Comparison of ENCODE assay signal across 8 cellular contexts in the genomic region with DNA sequence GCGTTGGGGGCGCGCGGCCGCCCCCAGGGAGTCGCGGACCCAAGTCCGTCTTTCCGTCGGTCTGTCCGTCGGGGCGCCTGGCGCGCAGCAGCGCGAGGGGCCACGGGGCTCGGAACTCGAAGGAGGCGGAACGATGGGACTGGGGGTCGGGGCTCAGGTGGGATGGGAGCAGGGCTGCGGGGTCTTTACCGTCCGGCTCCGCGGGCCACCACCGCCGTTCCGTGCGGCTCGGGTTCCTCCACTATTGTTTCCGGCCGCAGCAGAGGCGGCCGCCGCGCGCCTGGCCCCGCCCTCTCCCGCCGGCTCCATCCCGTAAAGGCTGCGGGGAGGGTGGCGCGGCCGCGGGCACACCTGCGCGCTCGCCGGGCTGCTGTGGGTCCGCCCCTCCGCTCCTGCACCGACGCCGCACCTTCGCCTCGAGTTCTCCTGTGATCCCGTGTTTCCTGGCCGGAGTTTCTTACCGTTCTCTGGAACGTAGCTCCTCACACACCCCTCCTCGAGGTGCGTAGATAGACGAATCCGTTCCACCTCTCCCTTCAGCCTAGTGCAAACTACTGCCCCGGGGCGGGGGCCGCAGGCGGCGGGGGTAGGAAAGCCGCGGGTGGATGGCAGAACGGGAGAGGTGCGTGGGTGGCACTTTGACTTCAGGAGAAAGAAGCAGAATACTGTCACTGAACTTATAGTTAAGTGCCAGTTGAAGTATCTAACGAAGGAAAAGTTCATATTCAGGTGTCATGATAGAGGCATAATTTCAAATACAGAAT. TPM values are rescaled to one million over a fixed set of nuclear protein-coding genes. Genes with fewer than 3 reads are reported as not detected.
DNase-seq lines count a peak whose midpoint lies in the region; ATAC-seq and TF ChIP-seq lines count a peak whose summit lies in the region.

TSS of gene C21orf91 (minus strand) at position 243 of the 764 bp plus-strand sequence. CDS start 1,038 bp downstream, outside the sequence.

- POLR2A ChIA-PET in AG04450 (lab: Yijun Ruan, JAX), result interaction anchor here (0.6 to 2.6 kb wide), 5 partner anchors 8 to 85 kb away, joined by 3 to 23 read pairs (median 4); no protein-coding TSS in a partner anchor

- no peak for TF ChIP-seq CTCF in AG04450 (IDR thresholded peaks at IDR 0.05; ENCODE audit: low read depth, low read length)

- H3K9me3 ChIP-seq in AG04450 (ENCODE audit: control insufficient read depth, insufficient read depth, low read length), result no peaks in the 10 kb centered on the region

- H3K27ac ChIP-seq in AG04450 (ENCODE audit: low read depth, low read length) (peak within 1 kb of the TSS; percentile 63), caudate nucleus (ENCODE audit: low read depth, low read length) (peak within 1 kb of the TSS; percentile 100)

- peak; percentile 79 for ATAC-seq in GM18873 (IDR thresholded peaks at IDR 0.05; ENCODE audit: low FRiP score, unreplicated experiment)
- peak; percentile 88 for ATAC-seq in HG03135 (IDR thresholded peaks at IDR 0.05; ENCODE audit: unreplicated experiment)

- H3K27me3 ChIP-seq in AG04450 (ENCODE audit: control insufficient read depth, insufficient read depth, low read length), result no peaks in the 10 kb centered on the region

- CTCF ChIA-PET in AG04450 (lab: Charles Lee), result interaction anchor here (1.0 kb wide), 3 partner anchors 29 to 105 kb away, joined by 3 to 5 read pairs (median 3); no protein-coding TSS in a partner anchor

- DNase-seq in AG04450 (ENCODE audit: low read depth, low spot score), result peak; percentile 81
- DNase-seq in NCI-H2227 (lab: John Stamatoyannopoulos, UW; ENCODE audit: unreplicated experiment), result peak; percentile 90
- peak; percentile 53 to 72 (median 69) for DNase-seq in activated CD4-positive, CD25-positive, alpha-beta regulatory T cell (lab: John Stamatoyannopoulos, UW)
- DNase-seq in caudate nucleus (lab: John Stamatoyannopoulos, UW), result peak; percentile 32 to 96 (median 86)
- peak; percentile 87 for DNase-seq in islet precursor cell
- DNase-seq in stimulated activated CD4-positive, alpha-beta T cell treated with anti-CD3 and anti-CD28 coated beads, Interleukin-12 subunit alpha, Interleukin-12 subunit beta, amount 100 ng/mL, for 48 hours (ENCODE audit: low read depth in 2 of 3, low spot score in 1 of 3), result peak; percentile 79 to 84 (median 82)

- peak within 1 kb of the TSS; percentile 81 for H3K4me3 ChIP-seq in AG04450 (ENCODE audit: low read depth, low read length)

RNA-seq across cellular contexts. Expression of gene C21orf91, which starts in this region (rescaled TPM):
- polyA plus RNA-seq in AG04450 (2011; rRNA removed), result 11.2 and 17.5 TPM in 2 replicates
- 21.5 and 21.6 TPM in 2 replicates for polyA minus RNA-seq in AG04450 (2011; rRNA and poly(A)+ RNA removed)

Comparison
In these comparisons a context has a peak if more than half of its experiments do, and no peak if none do; other contexts are left out.
1. Peak in every context shown above with its lines: DNase-seq, ATAC-seq, H3K4me3 ChIP-seq and H3K27ac ChIP-seq.